In genomic region chr7:5574770-5575269, GRCh38 we compare ENCODE assay signal across 11 cellular contexts. TPM values are rescaled to one million over a fixed set of nuclear protein-coding genes. Genes with fewer than 3 reads are reported as not detected.
DNase-seq lines count a peak whose midpoint lies in the region; ATAC-seq and TF ChIP-seq lines count a peak whose summit lies in the region.
"Had no signal": no experiment of that assay in that cellular context is flagged by ENCODE, and none has a peak within 500 bp of the region (broad histone marks: within the 10 kb centered on the region; RNA-seq: fewer than 3 reads in every experiment).

No MANE protein-coding gene starts in this region.

- ATAC-seq in WTC11 (peak; percentile 14), left cardiac atrium (peak; percentile 14 to 45), GM18519 (IDR thresholded peaks at IDR 0.05; ENCODE audit: low FRiP score, unreplicated experiment) (no peak)

- H4K20me1 ChIP-seq in BLaER1 (no peaks in the 10 kb centered on the region), GM23248 (ENCODE audit: insufficient read depth) (no peaks in the 10 kb centered on the region)

- H3K27me3 Mint-ChIP-seq in WTC11 (ENCODE audit: low read depth): peaks cover 4% of the 10 kb centered on the region; the same call in 1 of the 2 replicates

- H3K4me2 ChIP-seq in BLaER1: peak overlapping the region; percentile 70
- H3K4me2 ChIP-seq in GM23248 (ENCODE audit: unreplicated experiment): no peak overlapping the region

- H3K9ac ChIP-seq in BLaER1 (0 out of 2 replicates have a peak overlapping the region, but pooled peaks have one; percentile 57), GM23248 (no peak overlapping the region)

- no peaks in the 10 kb centered on the region for H3K79me2 ChIP-seq in GM23248 (ENCODE audit: insufficient read depth)

- 63 to 66% methylated on average over 9 to 19 of the region's 19 CpGs for WGBS in GM23248 (ENCODE audit: low coverage in 1 of 2, low lambda C conversion rate in 2 of 2, missing lambda C conversion rate in 2 of 2), 2 experiments

- peak overlapping the region; percentile 33 for H3K27ac Mint-ChIP-seq in WTC11
- H3K27ac Mint-ChIP-seq: activated CD4-positive, alpha-beta memory T cell treated with anti-CD3 and anti-CD28 coated beads, Interleukin-2, amount 10 ng/mL, durations not matched to agents 7 days and 5 days had no signal

- H3K36me3 ChIP-seq in BLaER1 (no peaks in the 10 kb centered on the region), neutrophil (no peaks in the 10 kb centered on the region), GM23248 (ENCODE audit: low read depth) (no peaks in the 10 kb centered on the region)

- H3K36me3 Mint-ChIP-seq in WTC11: no peaks in the 10 kb centered on the region

- intact Hi-C loops in left cardiac atrium (cut with DNase I): no loop called here

- DNase-seq in WTC11 (ENCODE audit: low spot score): peak; percentile 57
- DNase-seq in left cardiac atrium: peak; percentile 83
- DNase-seq in HuH-7.5 (ENCODE audit: low spot score): no peak
- no peak for DNase-seq in activated CD4-positive, alpha-beta T cell treated with anti-CD3 and anti-CD28 coated beads, Interleukin-2, amount 50 U/mL, for 4 hours
- DNase-seq in GM23248: no peak
- DNase-seq: activated CD4-positive, alpha-beta memory T cell treated with anti-CD3 and anti-CD28 coated beads, Interleukin-2, amount 10 ng/mL, durations not matched to agents 7 days and 5 days; midbrain; SHP77 treated with DMSO at 0.1 percent for 48 hours had no signal

- no peak for TF ChIP-seq CTCF in WTC11 (IDR thresholded peaks at IDR 0.05)
- TF ChIP-seq CTCF in neutrophil (IDR thresholded peaks at IDR 0.05): no peak

- CTCF ChIA-PET in WTC11 (lab: Charles Lee): interaction anchor here (0.6 to 3.7 kb wide), 8 partner anchors 15 to 103 kb away, joined by 3 to 28 read pairs (median 4); no protein-coding TSS in a partner anchor

- H3F3A ChIP-seq in GM23248 (ENCODE audit: insufficient read depth): no peaks in the 10 kb centered on the region

- peak overlapping the region; percentile 65; the same call in 1 of the 2 replicates for H3K27ac ChIP-seq in BLaER1
- H3K27ac ChIP-seq in neutrophil: peak overlapping the region; percentile 54
- no peak overlapping the region for H3K27ac ChIP-seq in GM23248

- no peaks in the 10 kb centered on the region for H3K9me2 ChIP-seq in GM23248 (ENCODE audit: insufficient read depth)

- H3K4me1 Mint-ChIP-seq in WTC11: peaks cover 27% of the 10 kb centered on the region

- POLR2A ChIA-PET in WTC11 (lab: Charles Lee): interaction anchor here (1.7 kb wide), 1 partner anchor 21 kb away, joined by 6 read pairs; no protein-coding TSS in a partner anchor

- no peaks in the 10 kb centered on the region for H3K9me3 Mint-ChIP-seq in WTC11
- H3K9me3 Mint-ChIP-seq: activated CD4-positive, alpha-beta memory T cell treated with anti-CD3 and anti-CD28 coated beads, Interleukin-2, amount 10 ng/mL, durations not matched to agents 7 days and 5 days had no signal

- in situ Hi-C loops in GM23248 (cut with MboI): no loop called here

- H3K4me1 ChIP-seq in BLaER1 (peaks cover 33% of the 10 kb centered on the region), neutrophil (ENCODE audit: control insufficient read depth in 1 of 2, insufficient read depth in 1 of 2, low read depth in 1 of 2, low read length in 1 of 2) (peaks cover 16 to 20% of the 10 kb centered on the region in 2 experiments), GM23248 (ENCODE audit: insufficient read depth) (no peaks in the 10 kb centered on the region)

- H3K4me3 ChIP-seq in BLaER1 (no peak overlapping the region), neutrophil (ENCODE audit: low read depth in 1 of 2, low read length in 1 of 2) (peak overlapping the region in 1 of 2 experiments; percentile 34), GM23248 (no peak overlapping the region)

- H3K27me3 ChIP-seq in BLaER1 (no peaks in the 10 kb centered on the region), neutrophil (peaks cover 54% of the 10 kb centered on the region), GM23248 (replicated peaks; ENCODE audit: insufficient read depth) (no peaks in the 10 kb centered on the region)

- peak overlapping the region; percentile 49 for H3K4me3 Mint-ChIP-seq in WTC11
- H3K4me3 Mint-ChIP-seq: activated CD4-positive, alpha-beta memory T cell treated with anti-CD3 and anti-CD28 coated beads, Interleukin-2, amount 10 ng/mL, durations not matched to agents 7 days and 5 days had no signal

- H2AFZ ChIP-seq in GM23248: no peak overlapping the region

- H3K9me3 ChIP-seq in BLaER1 (no peaks in the 10 kb centered on the region), neutrophil (no peaks in the 10 kb centered on the region), GM23248 (ENCODE audit: low read depth) (no peaks in the 10 kb centered on the region)

TF ChIP-seq in WTC11, 78 proteins besides CTCF, POLR2A, EP300 and RAD21:
- TF ChIP-seq STAT6 (CRISPR knock-in tag; conservative IDR thresholded peaks at IDR 0.05; ENCODE audit: low read depth): no peak
- TF ChIP-seq NFYB (CRISPR knock-in tag; conservative IDR thresholded peaks at IDR 0.05; ENCODE audit: low read depth): no peak
- TF ChIP-seq NFATC4 (CRISPR knock-in tag; IDR thresholded peaks at IDR 0.05): no peak
- TF ChIP-seq ZNF416 (CRISPR knock-in tag; IDR thresholded peaks at IDR 0.05): no peak
- no peak for TF ChIP-seq NR1H2 (CRISPR knock-in tag; IDR thresholded peaks at IDR 0.05)
- no peak for TF ChIP-seq FOXP4 (CRISPR knock-in tag; IDR thresholded peaks at IDR 0.05)
- TF ChIP-seq CREM (CRISPR knock-in tag; IDR thresholded peaks at IDR 0.05): no peak
- no peak for TF ChIP-seq ATF6 (CRISPR knock-in tag; IDR thresholded peaks at IDR 0.05)
- no peak for TF ChIP-seq ESRRA (CRISPR knock-in tag; IDR thresholded peaks at IDR 0.05; ENCODE audit: borderline replicate concordance)
- no peak for TF ChIP-seq MXD4 (CRISPR knock-in tag; IDR thresholded peaks at IDR 0.05; ENCODE audit: borderline replicate concordance)

RNA-seq across cellular contexts. Expression of gene FSCN1, which starts 17.8 kb away (rescaled TPM):
- total RNA-seq in WTC11 (2021) (459 to 481 TPM (median 480 TPM) in 3 replicates), left cardiac atrium (10 to 100 TPM; 25.5 to 30.0 TPM)
- total RNA-seq in GM23248 (2014; rRNA removed; shearing (Covaris generic)): 410 and 423 TPM in 2 replicates
- polyA plus RNA-seq in GM23248 (2016; fragmentation: Nextera tagmentation; extraction: Ambion mirVana): 183 and 201 TPM in 2 replicates

RNA-seq across cellular contexts. Expression of gene ACTB, which starts 44.4 kb away (rescaled TPM):
- 4,967 to 5,221 TPM (median 5,193 TPM) in 3 replicates for total RNA-seq in WTC11 (2021)
- 1,000 to 10,000 TPM; 1,457 to 2,033 TPM for total RNA-seq in left cardiac atrium
- total RNA-seq in GM23248 (2014; rRNA removed; shearing (Covaris generic)): 4,032 and 4,079 TPM in 2 replicates
- 15,990 and 16,462 TPM in 2 replicates for polyA plus RNA-seq in GM23248 (2016; fragmentation: Nextera tagmentation; extraction: Ambion mirVana)

Comparison
In these comparisons a context has a peak if more than half of its experiments do, and no peak if none do; other contexts are left out.
1. DNase-seq: peak in WTC11 (single experiment) and left cardiac atrium (single experiment); none in HuH-7.5 (single experiment), activated CD4-positive, alpha-beta T cell treated with anti-CD3 and anti-CD28 coated beads, Interleukin-2, amount 50 U/mL, for 4 hours (0 of 2) and GM23248 (single experiment).
2. RNA of gene FSCN1, which starts 17.8 kb away (total RNA-seq): 459 to 481 TPM in WTC11 and 410 to 423 TPM in GM23248; 25.5 to 30.0 TPM in left cardiac atrium; every median in the first group is over 10 times any median in the second.